ENCODE assay signal across 29 cellular contexts in genomic region chr22:17590586-17590985, GRCh38. TPM values are rescaled to one million over a fixed set of nuclear protein-coding genes. Genes with fewer than 3 reads are reported as not detected.
"Had no signal": no experiment of that assay in that cellular context is flagged by ENCODE, and none has a peak within 500 bp of the region (broad histone marks: within the 10 kb centered on the region; RNA-seq: fewer than 3 reads in every experiment).

No MANE protein-coding gene starts in this region.

- H3K4me1 Mint-ChIP-seq: activated naive CD8-positive, alpha-beta T cell treated with anti-CD3 and anti-CD28 coated beads for 36 hours; immature natural killer cell had no signal

- H3K4me3 Mint-ChIP-seq: activated B cell treated with CpG ODN at 0.5 μM for 24 hours; activated naive CD8-positive, alpha-beta T cell treated with anti-CD3 and anti-CD28 coated beads for 36 hours; effector memory CD8-positive, alpha-beta T cell; immature natural killer cell; natural killer cell treated with Interleukin-12 subunit alpha and Interleukin-12 subunit beta and Interleukin-15 and Interleukin-18, amount 100 ng/mL, for 72 hours had no signal

- H3K27me3 ChIP-seq: adrenal gland, body of pancreas, heart left ventricle, testis, uterus had no signal

- ATAC-seq: body of pancreas; effector memory CD8-positive, alpha-beta T cell; esophagus mucosa; natural killer cell treated with Interleukin-12 subunit alpha and Interleukin-12 subunit beta and Interleukin-15 and Interleukin-18, amount 100 ng/mL, for 72 hours; sciatic nerve had no signal

- H3K4me3 ChIP-seq: adrenal gland, body of pancreas, heart left ventricle, skin epidermis, testis, uterus had no signal

- H3K9me3 Mint-ChIP-seq: activated B cell treated with CpG ODN at 0.5 μM for 24 hours; activated naive CD8-positive, alpha-beta T cell treated with anti-CD3 and anti-CD28 coated beads for 36 hours; effector memory CD8-positive, alpha-beta T cell; immature natural killer cell; natural killer cell treated with Interleukin-12 subunit alpha and Interleukin-12 subunit beta and Interleukin-15 and Interleukin-18, amount 100 ng/mL, for 72 hours had no signal

- H3K9me3 ChIP-seq: adrenal gland, body of pancreas, heart left ventricle, testis, uterus had no signal

- DNase-seq: activated B cell treated with CpG ODN at 0.5 μM for 24 hours; activated CD4-positive, alpha-beta T cell treated with anti-CD3 and anti-CD28 coated beads, Interleukin-2, amount 50 U/mL, for 1 hour; activated effector memory CD4-positive, alpha-beta T cell treated with Interleukin-2 at 50 U/mL for 16 hours; activated naive CD4-positive, alpha-beta T cell treated with Interleukin-2 at 50 U/mL for 16 hours; activated naive CD8-positive, alpha-beta T cell treated with anti-CD3 and anti-CD28 coated beads for 36 hours; adrenal gland; body of pancreas; caudate nucleus; cortex of kidney; effector memory CD8-positive, alpha-beta T cell; foreskin fibroblast; heart left ventricle; hypothalamus; immature natural killer cell; mesenchymal stem cell; stimulated activated CD4-positive, alpha-beta T cell treated with anti-CD3 and anti-CD28 coated beads, Interleukin-2, amount 100 ng/mL, for 24 hours; stimulated activated naive CD4-positive, alpha-beta T cell treated with Interleukin-2 at 50 U/mL for 16 hours; T-helper 2 cell; testis; trophoblast cell; uterus had no signal

- H3K27me3 Mint-ChIP-seq: activated B cell treated with CpG ODN at 0.5 μM for 24 hours; activated naive CD8-positive, alpha-beta T cell treated with anti-CD3 and anti-CD28 coated beads for 36 hours; effector memory CD8-positive, alpha-beta T cell; natural killer cell treated with Interleukin-12 subunit alpha and Interleukin-12 subunit beta and Interleukin-15 and Interleukin-18, amount 100 ng/mL, for 72 hours had no signal

- H3K27ac ChIP-seq: adrenal gland, body of pancreas, heart left ventricle, testis, uterus had no signal

- H3K36me3 ChIP-seq: uterus had no signal

- H3K4me1 ChIP-seq: adrenal gland, body of pancreas, testis, uterus had no signal

- H3K27ac Mint-ChIP-seq: activated B cell treated with CpG ODN at 0.5 μM for 24 hours; activated naive CD8-positive, alpha-beta T cell treated with anti-CD3 and anti-CD28 coated beads for 36 hours; natural killer cell treated with Interleukin-12 subunit alpha and Interleukin-12 subunit beta and Interleukin-15 and Interleukin-18, amount 100 ng/mL, for 72 hours had no signal

RNA-seq across cellular contexts. Expression of gene SLC25A18, which starts 27.3 kb away (rescaled TPM):
- total RNA-seq: activated naive CD8-positive, alpha-beta T cell treated with anti-CD3 and anti-CD28 coated beads for 36 hours; chondrocyte; mononuclear cell; myocyte; natural killer cell treated with Interleukin-12 subunit alpha and Interleukin-12 subunit beta and Interleukin-15 and Interleukin-18, amount 100 ng/mL, for 72 hours; osteoblast had no signal
